ENCODE assay signal across 8 cellular contexts in the genomic region with DNA sequence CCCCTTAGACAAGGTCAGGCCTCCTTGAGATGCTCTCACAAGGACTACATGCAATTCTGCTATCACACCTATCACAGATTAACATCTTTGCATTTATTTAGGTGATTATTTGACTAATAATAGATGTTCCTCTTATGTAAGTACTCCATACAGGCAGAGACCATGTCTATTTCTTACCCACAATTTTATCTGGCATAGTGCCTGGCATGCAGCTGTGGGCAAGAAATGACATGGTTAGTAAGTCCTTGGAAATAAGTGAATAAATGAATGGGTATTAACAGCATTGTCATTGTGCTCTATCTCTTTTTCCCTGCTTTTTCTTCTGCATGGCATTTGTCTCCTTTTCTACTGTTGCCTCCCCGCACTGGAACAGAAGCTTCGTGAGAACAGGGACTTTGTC. TPM values are rescaled to one million over a fixed set of nuclear protein-coding genes. Genes with fewer than 3 reads are reported as not detected.
A peak's percentile ranks its signal among the peaks of the same experiment; 100 is the strongest.
DNase-seq lines count a peak whose midpoint lies in the region; ATAC-seq and TF ChIP-seq lines count a peak whose summit lies in the region.

No MANE protein-coding gene starts in this region.

- no peaks in the 10 kb centered on the region for H3K9me3 Mint-ChIP-seq in HFFc6

- H3K4me1 Mint-ChIP-seq in HFFc6 (ENCODE audit: low read depth) = peaks cover 62% of the 10 kb centered on the region

- H3K27me3 ChIP-seq in dorsolateral prefrontal cortex (no peaks in the 10 kb centered on the region), psoas muscle (ENCODE audit: insufficient read depth in 3 of 3, low read length in 2 of 3) (no peaks in the 10 kb centered on the region)

- no peak overlapping the region for H3K4me3 ChIP-seq in dorsolateral prefrontal cortex
- H3K4me3 ChIP-seq in psoas muscle = no peak overlapping the region

- TF ChIP-seq CTCF in dorsolateral prefrontal cortex (IDR thresholded peaks at IDR 0.05 in 54 of 56, conservative IDR thresholded peaks at IDR 0.05 in 2 of 56; ENCODE audit: low read depth in 1 of 56, partially characterized antibody in 56 of 56) (no peak), psoas muscle (IDR thresholded peaks at IDR 0.05) (no peak), HFFc6 (IDR thresholded peaks at IDR 0.05) (no peak)

- ATAC-seq in psoas muscle (no peak), GM19452 (IDR thresholded peaks at IDR 0.05; ENCODE audit: unreplicated experiment) (no peak), GM21528 (IDR thresholded peaks at IDR 0.05; ENCODE audit: low FRiP score, unreplicated experiment) (no peak)

- peaks cover 4% of the 10 kb centered on the region; the same call in 1 of the 2 replicates for H3K36me3 Mint-ChIP-seq in HFFc6 (ENCODE audit: low read depth)

- no peak overlapping the region for H3K4me3 Mint-ChIP-seq in HFFc6

- peaks cover 0 to 12% of the 10 kb centered on the region in 2 donors for H3K36me3 ChIP-seq in psoas muscle (ENCODE audit: insufficient read depth in 1 of 2, low read depth in 1 of 2)

- H3K27ac ChIP-seq in dorsolateral prefrontal cortex (peak overlapping the region in 51 of 59 donors; percentile 3 to 83 (median 65)), psoas muscle (peak overlapping the region; percentile 66)

- H3K9me3 ChIP-seq in psoas muscle = no peaks in the 10 kb centered on the region

- no peak overlapping the region for H3K27ac Mint-ChIP-seq in HFFc6

- DNase-seq in DMS79 (lab: John Stamatoyannopoulos, UW) (peak; percentile 48), NAMALWA (ENCODE audit: low spot score) (peak; percentile 43), dorsolateral prefrontal cortex (no peak), psoas muscle (no peak), HFFc6 (no peak), NCI-H1417 treated with DMSO at 0.1 percent for 48 hours (lab: John Stamatoyannopoulos, UW) (no peak)

- WGBS in psoas muscle, 3 donors = 71 to 75% (median 73%) methylated on average over 2 of the region's 2 CpGs

- H3K4me1 ChIP-seq in psoas muscle = peaks cover 93% of the 10 kb centered on the region

- intact Hi-C loops in dorsolateral prefrontal cortex (cut with DNase I) = loop anchor here in 1 of 2 donors (2.0 kb wide), 1 partner anchor 72 kb away; a partner anchor contains a TSS
- intact Hi-C loops in psoas muscle (cut with DNase I) = loop anchor here in 1 of 2 donors (2.0 to 5.0 kb wide), 3 partner anchors 37 to 82 kb away; a partner anchor contains a TSS

- H3K27me3 Mint-ChIP-seq in HFFc6 (ENCODE audit: insufficient read depth) = no peaks in the 10 kb centered on the region

RNA-seq across cellular contexts. Expression of a gene that starts 49.4 kb away (rescaled TPM):
- total RNA-seq in dorsolateral prefrontal cortex = 10 to 100 TPM in 109 of 120 experiments, 1 to 10 TPM in 11; 8.0 to 25.9 (median 13.9) TPM
- total RNA-seq in psoas muscle = 100 to 1,000 TPM in 1 of 4 donors, 10 to 100 TPM in 3; 26.6 to 145 (median 74.7) TPM
- polyA plus RNA-seq in psoas muscle = 10 to 100 TPM; 37.7 to 93.7 (median 60.6) TPM
- 1 to 10 TPM; 3.8 to 5.6 (median 4.9) TPM for total RNA-seq in HFFc6 (2021; fragmentation: NEBNext Ultra II Directional; extraction: Animal tissue kit (Norgen Biotek cat#: 25700))

Comparison
In these comparisons a context has a peak if more than half of its experiments do, and no peak if none do; other contexts are left out.
1. DNase-seq: peak in DMS79 (single experiment) and NAMALWA (single experiment); none in dorsolateral prefrontal cortex (0 of 10), psoas muscle (0 of 2), HFFc6 (single experiment) and NCI-H1417 treated with DMSO at 0.1 percent for 48 hours (single experiment).